ENCODE assay signal across 8 cellular contexts in genomic region chr2:71136174-71136573, GRCh38.
"Had no signal": no experiment of that assay in that cellular context is flagged by ENCODE, and none has a peak within 500 bp of the region (broad histone marks: within the 10 kb centered on the region; RNA-seq: fewer than 3 reads in every experiment).

No MANE protein-coding gene starts in this region.

- FAIRE-seq: G401.6, GM12878, GM12891, GM12892, GM18507, GM19239 had no signal

- ATAC-seq: GM12878 had no signal

- DNase-seq: GDM1, GF-D8 had no signal

- H3K4me3 ChIP-seq: GM12878 had no signal
